11 cellular contexts compared by ENCODE assay signal in genomic region chr7:55567495-55568070, GRCh38. TPM values are rescaled to one million over a fixed set of nuclear protein-coding genes. Genes with fewer than 3 reads are reported as not detected.
A peak's percentile ranks its signal among the peaks of the same experiment; 100 is the strongest.
DNase-seq lines count a peak whose midpoint lies in the region; ATAC-seq and TF ChIP-seq lines count a peak whose summit lies in the region.
"Had no signal": no experiment of that assay in that cellular context is flagged by ENCODE, and none has a peak within 500 bp of the region (broad histone marks: within the 10 kb centered on the region; RNA-seq: fewer than 3 reads in every experiment).

No MANE protein-coding gene starts in this region.

- H3K4me1 ChIP-seq in trophoblast cell (ENCODE audit: control insufficient read depth in 1 of 2, insufficient read depth in 2 of 2, low read length in 2 of 2) (peaks cover 15 to 17% of the 10 kb centered on the region in 2 experiments), sigmoid colon (peaks cover 0 to 24% (median 14%) of the 10 kb centered on the region in 4 donors)
- peaks cover 39% of the 10 kb centered on the region for H3K4me1 ChIP-seq in effector memory CD4-positive, alpha-beta T cell (ENCODE audit: control insufficient read depth, insufficient read depth, low read length, poor library complexity, severe bottlenecking)

- H3K9ac ChIP-seq in trophoblast cell (ENCODE audit: low read length), result no peak overlapping the region

- TF ChIP-seq CTCF in sigmoid colon (IDR thresholded peaks at IDR 0.05), result no peak

- no peak overlapping the region for H4K91ac ChIP-seq in trophoblast cell (ENCODE audit: low read depth, low read length)

- intact Hi-C loops in sigmoid colon (cut with DNase I), result no loop called here

- WGBS in trophoblast cell (ENCODE audit: extremely low coverage, insufficient coverage, insufficient read length), result no CpG with 5 or more reads among the region's 4 CpGs
- WGBS in sigmoid colon, 2 donors, result 21 to 42% methylated on average over 4 of the region's 4 CpGs

- H2BK120ac ChIP-seq in trophoblast cell (ENCODE audit: insufficient read depth, low read length, poor library complexity), result no peak overlapping the region

- H2BK12ac ChIP-seq in trophoblast cell (ENCODE audit: low read length), result no peak overlapping the region

- H2BK5ac ChIP-seq in trophoblast cell (ENCODE audit: low read depth, low read length, poor library complexity), result no peak overlapping the region

- H3K27ac ChIP-seq in trophoblast cell (ENCODE audit: low read depth, low read length), result no peak overlapping the region
- H3K27ac ChIP-seq in effector memory CD4-positive, alpha-beta T cell (ENCODE audit: insufficient read depth, low read length, poor library complexity, severe bottlenecking), result no peak overlapping the region
- no peak overlapping the region for H3K27ac ChIP-seq in sigmoid colon
- H3K27ac ChIP-seq: 22Rv1 had no signal

- H3K9me3 ChIP-seq in trophoblast cell (ENCODE audit: insufficient read depth, low read depth, low read length) (no peaks in the 10 kb centered on the region), sigmoid colon (no peaks in the 10 kb centered on the region)
- H3K9me3 ChIP-seq in effector memory CD4-positive, alpha-beta T cell (ENCODE audit: control insufficient read depth, low read length), result no peaks in the 10 kb centered on the region
- H3K9me3 ChIP-seq: left lung had no signal

- peaks cover 4% of the 10 kb centered on the region for H3K79me2 ChIP-seq in trophoblast cell (ENCODE audit: control insufficient read depth, insufficient read depth, low read length, poor library complexity)

- no peak overlapping the region for H3K14ac ChIP-seq in trophoblast cell (ENCODE audit: low read length)

- no peaks in the 10 kb centered on the region for H3K27me3 ChIP-seq in trophoblast cell (ENCODE audit: insufficient read depth, low read length)
- H3K27me3 ChIP-seq in effector memory CD4-positive, alpha-beta T cell (replicated peaks; ENCODE audit: control insufficient read depth, insufficient read depth, low read length, poor library complexity, severe bottlenecking), result no peaks in the 10 kb centered on the region
- H3K27me3 ChIP-seq in sigmoid colon, result no peaks in the 10 kb centered on the region
- H3K27me3 ChIP-seq: left lung had no signal

- no peak overlapping the region for H3K4me3 ChIP-seq in trophoblast cell (ENCODE audit: low read depth, low read length)
- no peak overlapping the region for H3K4me3 ChIP-seq in effector memory CD4-positive, alpha-beta T cell (ENCODE audit: insufficient read depth, low read depth, low read length, poor library complexity, severe bottlenecking)
- H3K4me3 ChIP-seq in sigmoid colon, result no peak overlapping the region
- H3K4me3 ChIP-seq: left lung had no signal

- no peak overlapping the region for H2AFZ ChIP-seq in trophoblast cell (ENCODE audit: insufficient read depth, low read length, poor library complexity)

- TF ChIP-seq EP300 in sigmoid colon (IDR thresholded peaks at IDR 0.05), result no peak

- H3K4ac ChIP-seq in trophoblast cell (ENCODE audit: low read depth, low read length), result peak overlapping the region; percentile 66

- no peak overlapping the region for H4K12ac ChIP-seq in trophoblast cell (ENCODE audit: low read depth, low read length)

- H4K8ac ChIP-seq in trophoblast cell (ENCODE audit: low read depth, low read length), result no peak overlapping the region

- H3K4me2 ChIP-seq in trophoblast cell (ENCODE audit: low read length), result no peak overlapping the region

- no peak overlapping the region for H2AK5ac ChIP-seq in trophoblast cell (ENCODE audit: low read length)

- H3K18ac ChIP-seq in trophoblast cell (ENCODE audit: low read length), result no peak overlapping the region

- DNase-seq in DMS 273 (lab: John Stamatoyannopoulos, UW; ENCODE audit: unreplicated experiment) (peak; percentile 40), DMS 273 treated with DMSO at 0.1 percent for 48 hours (lab: John Stamatoyannopoulos, UW) (no peak), trophoblast cell (no peak), HuH-7.5 (ENCODE audit: low spot score) (no peak), sigmoid colon (no peak)
- peak; percentile 18 to 26 for DNase-seq in activated T-cell treated with anti-CD3 and anti-CD28 coated beads, Interleukin-2, amount 50 U/mL, for 48 hours
- no peak for DNase-seq in effector memory CD4-positive, alpha-beta T cell
- DNase-seq: GDM1, left lung had no signal

- H3K36me3 ChIP-seq in trophoblast cell (ENCODE audit: control insufficient read depth in 1 of 2, insufficient read depth in 2 of 2, low read length in 2 of 2), result no peaks in the 10 kb centered on the region
- H3K36me3 ChIP-seq in effector memory CD4-positive, alpha-beta T cell (ENCODE audit: control insufficient read depth, insufficient read depth, low read length), result no peaks in the 10 kb centered on the region
- H3K36me3 ChIP-seq in sigmoid colon, result no peaks in the 10 kb centered on the region
- H3K36me3 ChIP-seq: left lung had no signal

- TF ChIP-seq POLR2A in sigmoid colon (IDR thresholded peaks at IDR 0.05), result no peak

- no peak overlapping the region for H3K23ac ChIP-seq in trophoblast cell (ENCODE audit: low read length)

- peak; percentile 15 for ATAC-seq in HG02798 (IDR thresholded peaks at IDR 0.05; ENCODE audit: poor library complexity, unreplicated experiment)
- ATAC-seq: left lung had no signal

- H3K79me1 ChIP-seq in trophoblast cell (ENCODE audit: low read length), result peaks cover 9% of the 10 kb centered on the region

RNA-seq across cellular contexts. Expression of gene VOPP1, which starts 4.7 kb away (rescaled TPM):
- 17.6 and 18.5 TPM in 2 replicates for polyA plus RNA-seq in trophoblast cell (2013)
- 10 to 100 TPM; 22.2 to 26.4 (median 24.3) TPM for total RNA-seq in sigmoid colon
- 10 to 100 TPM; 57.8 to 59.5 (median 59.5) TPM for polyA plus RNA-seq in sigmoid colon

Comparison
In these comparisons a context has a peak if more than half of its experiments do, and no peak if none do; other contexts are left out.
1. DNase-seq: peak in DMS 273 (single experiment) and activated T-cell treated with anti-CD3 and anti-CD28 coated beads, Interleukin-2, amount 50 U/mL, for 48 hours (2 of 2); none in DMS 273 treated with DMSO at 0.1 percent for 48 hours (single experiment), trophoblast cell (0 of 2), effector memory CD4-positive, alpha-beta T cell (0 of 3), HuH-7.5 (single experiment) and sigmoid colon (single experiment).